In genomic region chr5:34553544-34553943, GRCh38 we compare ENCODE assay signal across 1 cellular context.
TF ChIP-seq lines count a peak whose summit lies in the region.

No MANE protein-coding gene starts in this region.

TF ChIP-seq in K562, 482 proteins besides CTCF, POLR2A, EP300 and RAD21 (continued from another document and continues in another):
- TF ChIP-seq, protein P1, sequence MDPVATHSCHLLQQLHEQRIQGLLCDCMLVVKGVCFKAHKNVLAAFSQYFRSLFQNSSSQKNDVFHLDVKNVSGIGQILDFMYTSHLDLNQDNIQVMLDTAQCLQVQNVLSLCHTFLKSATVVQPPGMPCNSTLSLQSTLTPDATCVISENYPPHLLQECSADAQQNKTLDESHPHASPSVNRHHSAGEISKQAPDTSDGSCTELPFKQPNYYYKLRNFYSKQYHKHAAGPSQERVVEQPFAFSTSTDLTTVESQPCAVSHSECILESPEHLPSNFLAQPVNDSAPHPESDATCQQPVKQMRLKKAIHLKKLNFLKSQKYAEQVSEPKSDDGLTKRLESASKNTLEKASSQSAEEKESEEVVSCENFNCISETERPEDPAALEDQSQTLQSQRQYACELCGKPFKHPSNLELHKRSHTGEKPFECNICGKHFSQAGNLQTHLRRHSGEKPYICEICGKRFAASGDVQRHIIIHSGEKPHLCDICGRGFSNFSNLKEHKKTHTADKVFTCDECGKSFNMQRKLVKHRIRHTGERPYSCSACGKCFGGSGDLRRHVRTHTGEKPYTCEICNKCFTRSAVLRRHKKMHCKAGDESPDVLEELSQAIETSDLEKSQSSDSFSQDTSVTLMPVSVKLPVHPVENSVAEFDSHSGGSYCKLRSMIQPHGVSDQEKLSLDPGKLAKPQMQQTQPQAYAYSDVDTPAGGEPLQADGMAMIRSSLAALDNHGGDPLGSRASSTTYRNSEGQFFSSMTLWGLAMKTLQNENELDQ (CRISPR knock-in tag; IDR thresholded peaks at IDR 0.05; ENCODE audit: borderline replicate concordance) = no peak
- TF ChIP-seq SMAD3 (CRISPR knock-in tag; conservative IDR thresholded peaks at IDR 0.05) = no peak
- TF ChIP-seq PTBP1 (IDR thresholded peaks at IDR 0.05; ENCODE audit: low read depth, low read length) = no peak
- no peak for TF ChIP-seq MXI1 (IDR thresholded peaks at IDR 0.05; ENCODE audit: low read depth, low read length)
- TF ChIP-seq LCOR (CRISPR knock-in tag; IDR thresholded peaks at IDR 0.05) = peak; percentile 91; the same call in 1 of the 2 replicates
- TF ChIP-seq ZNF717 (CRISPR knock-in tag; IDR thresholded peaks at IDR 0.05) = no peak
- TF ChIP-seq, protein P2, sequence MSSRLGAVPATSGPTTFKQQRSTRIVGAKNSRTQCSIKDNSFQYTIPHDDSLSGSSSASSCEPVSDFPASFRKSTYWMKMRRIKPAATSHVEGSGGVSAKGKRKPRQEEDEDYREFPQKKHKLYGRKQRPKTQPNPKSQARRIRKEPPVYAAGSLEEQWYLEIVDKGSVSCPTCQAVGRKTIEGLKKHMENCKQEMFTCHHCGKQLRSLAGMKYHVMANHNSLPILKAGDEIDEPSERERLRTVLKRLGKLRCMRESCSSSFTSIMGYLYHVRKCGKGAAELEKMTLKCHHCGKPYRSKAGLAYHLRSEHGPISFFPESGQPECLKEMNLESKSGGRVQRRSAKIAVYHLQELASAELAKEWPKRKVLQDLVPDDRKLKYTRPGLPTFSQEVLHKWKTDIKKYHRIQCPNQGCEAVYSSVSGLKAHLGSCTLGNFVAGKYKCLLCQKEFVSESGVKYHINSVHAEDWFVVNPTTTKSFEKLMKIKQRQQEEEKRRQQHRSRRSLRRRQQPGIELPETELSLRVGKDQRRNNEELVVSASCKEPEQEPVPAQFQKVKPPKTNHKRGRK (tag; IDR thresholded peaks at IDR 0.05) = no peak
- no peak for TF ChIP-seq MEF2A (IDR thresholded peaks at IDR 0.05; ENCODE audit: control insufficient read depth, low read depth, low read length)
- peak; percentile 38; the same call in 1 of the 2 replicates for TF ChIP-seq MAFK (IDR thresholded peaks at IDR 0.05; ENCODE audit: low read length)
- TF ChIP-seq GTF2A2 (tag; IDR thresholded peaks at IDR 0.05) = no peak
- no peak for TF ChIP-seq ETS1 (conservative IDR thresholded peaks at IDR 0.05; ENCODE audit: control insufficient read depth, low read depth, low read length)
- TF ChIP-seq, protein P3, sequence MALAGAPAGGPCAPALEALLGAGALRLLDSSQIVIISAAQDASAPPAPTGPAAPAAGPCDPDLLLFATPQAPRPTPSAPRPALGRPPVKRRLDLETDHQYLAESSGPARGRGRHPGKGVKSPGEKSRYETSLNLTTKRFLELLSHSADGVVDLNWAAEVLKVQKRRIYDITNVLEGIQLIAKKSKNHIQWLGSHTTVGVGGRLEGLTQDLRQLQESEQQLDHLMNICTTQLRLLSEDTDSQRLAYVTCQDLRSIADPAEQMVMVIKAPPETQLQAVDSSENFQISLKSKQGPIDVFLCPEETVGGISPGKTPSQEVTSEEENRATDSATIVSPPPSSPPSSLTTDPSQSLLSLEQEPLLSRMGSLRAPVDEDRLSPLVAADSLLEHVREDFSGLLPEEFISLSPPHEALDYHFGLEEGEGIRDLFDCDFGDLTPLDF (CRISPR knock-in tag; IDR thresholded peaks at IDR 0.05) = no peak
- no peak for TF ChIP-seq ARHGAP35 (IDR thresholded peaks at IDR 0.05; ENCODE audit: partially characterized antibody)
- peak; percentile 68 for TF ChIP-seq MTA2 (IDR thresholded peaks at IDR 0.05; ENCODE audit: low read depth)
- no peak for TF ChIP-seq KAT7 (CRISPR knock-in tag; IDR thresholded peaks at IDR 0.05; ENCODE audit: borderline replicate concordance)
- TF ChIP-seq ZBTB33 (CRISPR knock-in tag; IDR thresholded peaks at IDR 0.05) = no peak
- peak; percentile 39 to 59; a peak in 3 of 4 replicates for TF ChIP-seq TBL1XR1 (IDR thresholded peaks at IDR 0.05; ENCODE audit: low read length in 2 of 2)
- TF ChIP-seq RFX1 (IDR thresholded peaks at IDR 0.05) = no peak
- no peak for TF ChIP-seq FOXP1 (CRISPR knock-in tag; IDR thresholded peaks at IDR 0.05)
- no peak for TF ChIP-seq HDGF (IDR thresholded peaks at IDR 0.05)
- TF ChIP-seq FIP1L1 (IDR thresholded peaks at IDR 0.05; ENCODE audit: low read depth, low read length, poor library complexity, severe bottlenecking) = no peak
- TF ChIP-seq YBX1 (IDR thresholded peaks at IDR 0.05) = no peak
- peak; percentile 21; the same call in 1 of the 2 replicates for TF ChIP-seq EP400 (IDR thresholded peaks at IDR 0.05)
- TF ChIP-seq, protein P4, sequence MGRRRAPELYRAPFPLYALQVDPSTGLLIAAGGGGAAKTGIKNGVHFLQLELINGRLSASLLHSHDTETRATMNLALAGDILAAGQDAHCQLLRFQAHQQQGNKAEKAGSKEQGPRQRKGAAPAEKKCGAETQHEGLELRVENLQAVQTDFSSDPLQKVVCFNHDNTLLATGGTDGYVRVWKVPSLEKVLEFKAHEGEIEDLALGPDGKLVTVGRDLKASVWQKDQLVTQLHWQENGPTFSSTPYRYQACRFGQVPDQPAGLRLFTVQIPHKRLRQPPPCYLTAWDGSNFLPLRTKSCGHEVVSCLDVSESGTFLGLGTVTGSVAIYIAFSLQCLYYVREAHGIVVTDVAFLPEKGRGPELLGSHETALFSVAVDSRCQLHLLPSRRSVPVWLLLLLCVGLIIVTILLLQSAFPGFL (CRISPR knock-in tag; IDR thresholded peaks at IDR 0.05) = no peak
- TF ChIP-seq KLF10 (CRISPR knock-in tag; IDR thresholded peaks at IDR 0.05) = no peak
- no peak for TF ChIP-seq ZKSCAN1 (IDR thresholded peaks at IDR 0.05; ENCODE audit: low read depth, low read length)
- TF ChIP-seq GTF2E2 (tag; IDR thresholded peaks at IDR 0.05) = no peak
- TF ChIP-seq, protein P5, sequence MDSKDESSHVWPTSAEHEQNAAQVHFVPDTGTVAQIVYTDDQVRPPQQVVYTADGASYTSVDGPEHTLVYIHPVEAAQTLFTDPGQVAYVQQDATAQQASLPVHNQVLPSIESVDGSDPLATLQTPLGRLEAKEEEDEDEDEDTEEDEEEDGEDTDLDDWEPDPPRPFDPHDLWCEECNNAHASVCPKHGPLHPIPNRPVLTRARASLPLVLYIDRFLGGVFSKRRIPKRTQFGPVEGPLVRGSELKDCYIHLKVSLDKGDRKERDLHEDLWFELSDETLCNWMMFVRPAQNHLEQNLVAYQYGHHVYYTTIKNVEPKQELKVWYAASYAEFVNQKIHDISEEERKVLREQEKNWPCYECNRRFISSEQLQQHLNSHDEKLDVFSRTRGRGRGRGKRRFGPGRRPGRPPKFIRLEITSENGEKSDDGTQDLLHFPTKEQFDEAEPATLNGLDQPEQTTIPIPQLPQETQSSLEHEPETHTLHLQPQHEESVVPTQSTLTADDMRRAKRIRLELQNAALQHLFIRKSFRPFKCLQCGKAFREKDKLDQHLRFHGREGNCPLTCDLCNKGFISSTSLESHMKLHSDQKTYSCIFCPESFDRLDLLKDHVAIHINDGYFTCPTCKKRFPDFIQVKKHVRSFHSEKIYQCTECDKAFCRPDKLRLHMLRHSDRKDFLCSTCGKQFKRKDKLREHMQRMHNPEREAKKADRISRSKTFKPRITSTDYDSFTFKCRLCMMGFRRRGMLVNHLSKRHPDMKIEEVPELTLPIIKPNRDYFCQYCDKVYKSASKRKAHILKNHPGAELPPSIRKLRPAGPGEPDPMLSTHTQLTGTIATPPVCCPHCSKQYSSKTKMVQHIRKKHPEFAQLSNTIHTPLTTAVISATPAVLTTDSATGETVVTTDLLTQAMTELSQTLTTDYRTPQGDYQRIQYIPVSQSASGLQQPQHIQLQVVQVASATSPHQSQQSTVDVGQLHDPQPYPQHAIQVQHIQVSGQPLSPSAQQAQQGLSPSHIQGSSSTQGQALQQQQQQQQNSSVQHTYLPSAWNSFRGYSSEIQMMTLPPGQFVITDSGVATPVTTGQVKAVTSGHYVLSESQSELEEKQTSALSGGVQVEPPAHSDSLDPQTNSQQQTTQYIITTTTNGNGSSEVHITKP (IDR thresholded peaks at IDR 0.05; ENCODE audit: partially characterized antibody) = no peak
- TF ChIP-seq NCOR1 (IDR thresholded peaks at IDR 0.05) = peak; percentile 87
- no peak for TF ChIP-seq ZNF311 (CRISPR knock-in tag; IDR thresholded peaks at IDR 0.05)
- TF ChIP-seq FUS (optimal IDR thresholded peaks at IDR 0.05; ENCODE audit: low read depth, low read length) = no peak
- TF ChIP-seq, protein P6, sequence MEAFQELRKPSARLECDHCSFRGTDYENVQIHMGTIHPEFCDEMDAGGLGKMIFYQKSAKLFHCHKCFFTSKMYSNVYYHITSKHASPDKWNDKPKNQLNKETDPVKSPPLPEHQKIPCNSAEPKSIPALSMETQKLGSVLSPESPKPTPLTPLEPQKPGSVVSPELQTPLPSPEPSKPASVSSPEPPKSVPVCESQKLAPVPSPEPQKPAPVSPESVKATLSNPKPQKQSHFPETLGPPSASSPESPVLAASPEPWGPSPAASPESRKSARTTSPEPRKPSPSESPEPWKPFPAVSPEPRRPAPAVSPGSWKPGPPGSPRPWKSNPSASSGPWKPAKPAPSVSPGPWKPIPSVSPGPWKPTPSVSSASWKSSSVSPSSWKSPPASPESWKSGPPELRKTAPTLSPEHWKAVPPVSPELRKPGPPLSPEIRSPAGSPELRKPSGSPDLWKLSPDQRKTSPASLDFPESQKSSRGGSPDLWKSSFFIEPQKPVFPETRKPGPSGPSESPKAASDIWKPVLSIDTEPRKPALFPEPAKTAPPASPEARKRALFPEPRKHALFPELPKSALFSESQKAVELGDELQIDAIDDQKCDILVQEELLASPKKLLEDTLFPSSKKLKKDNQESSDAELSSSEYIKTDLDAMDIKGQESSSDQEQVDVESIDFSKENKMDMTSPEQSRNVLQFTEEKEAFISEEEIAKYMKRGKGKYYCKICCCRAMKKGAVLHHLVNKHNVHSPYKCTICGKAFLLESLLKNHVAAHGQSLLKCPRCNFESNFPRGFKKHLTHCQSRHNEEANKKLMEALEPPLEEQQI (IDR thresholded peaks at IDR 0.05) = 0 out of 2 replicates have a peak, but pooled peaks have one; percentile 16
- TF ChIP-seq ZSCAN29 (IDR thresholded peaks at IDR 0.05) = no peak
- TF ChIP-seq, protein P7, sequence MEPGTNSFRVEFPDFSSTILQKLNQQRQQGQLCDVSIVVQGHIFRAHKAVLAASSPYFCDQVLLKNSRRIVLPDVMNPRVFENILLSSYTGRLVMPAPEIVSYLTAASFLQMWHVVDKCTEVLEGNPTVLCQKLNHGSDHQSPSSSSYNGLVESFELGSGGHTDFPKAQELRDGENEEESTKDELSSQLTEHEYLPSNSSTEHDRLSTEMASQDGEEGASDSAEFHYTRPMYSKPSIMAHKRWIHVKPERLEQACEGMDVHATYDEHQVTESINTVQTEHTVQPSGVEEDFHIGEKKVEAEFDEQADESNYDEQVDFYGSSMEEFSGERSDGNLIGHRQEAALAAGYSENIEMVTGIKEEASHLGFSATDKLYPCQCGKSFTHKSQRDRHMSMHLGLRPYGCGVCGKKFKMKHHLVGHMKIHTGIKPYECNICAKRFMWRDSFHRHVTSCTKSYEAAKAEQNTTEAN (CRISPR knock-in tag; IDR thresholded peaks at IDR 0.05) = no peak
- TF ChIP-seq ARID1B (IDR thresholded peaks at IDR 0.05) = peak; percentile 91
- TF ChIP-seq ZNF707 (CRISPR knock-in tag; conservative IDR thresholded peaks at IDR 0.05) = no peak
- no peak for TF ChIP-seq MIER1 (IDR thresholded peaks at IDR 0.05; ENCODE audit: low read depth)
- peak in 1 of 2 experiments; percentile 55; a peak in 1 of 4 replicates for TF ChIP-seq HDAC1 (IDR thresholded peaks at IDR 0.05)
- TF ChIP-seq CLOCK (CRISPR knock-in tag; IDR thresholded peaks at IDR 0.05; ENCODE audit: borderline replicate concordance) = no peak
- no peak for TF ChIP-seq FOXK2 (conservative IDR thresholded peaks at IDR 0.05 in 1 of 2, IDR thresholded peaks at IDR 0.05 in 1 of 2; ENCODE audit: low read depth in 2 of 2)
- no peak for TF ChIP-seq BMI1 (IDR thresholded peaks at IDR 0.05; ENCODE audit: low read length)
- no peak for TF ChIP-seq ZNF24 (IDR thresholded peaks at IDR 0.05)
